8 cellular contexts compared by ENCODE assay signal in genomic region chr13:30615851-30616311, GRCh38. TPM values are rescaled to one million over a fixed set of nuclear protein-coding genes. Genes with fewer than 3 reads are reported as not detected.
DNase-seq lines count a peak whose midpoint lies in the region; ATAC-seq, FAIRE-seq and TF ChIP-seq lines count a peak whose summit lies in the region.

No MANE protein-coding gene starts in this region.

- no peaks in the 10 kb centered on the region for H3K9me3 Mint-ChIP-seq in CD4-positive, alpha-beta memory T cell
- H3K9me3 Mint-ChIP-seq in WTC11 = no peaks in the 10 kb centered on the region

- no peak overlapping the region for H3K4me3 Mint-ChIP-seq in CD4-positive, alpha-beta memory T cell
- no peak overlapping the region for H3K4me3 Mint-ChIP-seq in WTC11

- no peaks in the 10 kb centered on the region for H3K36me3 ChIP-seq in CD4-positive, alpha-beta memory T cell (ENCODE audit: insufficient read depth, low read length)
- H3K36me3 ChIP-seq in Karpas-422 (ENCODE audit: insufficient read depth, low read length) (no peaks in the 10 kb centered on the region; the same call in 1 of the 2 replicates), K562 (ENCODE audit: control insufficient read depth, insufficient read depth, low read length) (peaks cover under 1% of the 10 kb centered on the region; the same call in 1 of the 3 replicates), right lobe of liver (no peaks in the 10 kb centered on the region)

- in situ Hi-C loops in K562 (cut with MboI) = no loop called here

- H3K27ac Mint-ChIP-seq in CD4-positive, alpha-beta memory T cell = no peak overlapping the region
- no peak overlapping the region for H3K27ac Mint-ChIP-seq in WTC11

- WGBS in K562 (ENCODE audit: insufficient coverage, low coverage, missing lambda C conversion rate) = 0% methylated on average over 7 of the region's 7 CpGs
- WGBS in right lobe of liver (ENCODE audit: insufficient coverage, low coverage, low lambda C conversion rate, missing lambda C conversion rate) = under 1% methylated on average over 7 of the region's 7 CpGs

- peak overlapping the region; percentile 95 for H3K4me2 ChIP-seq in Karpas-422 (ENCODE audit: low read depth, low read length, poor library complexity, severe bottlenecking)
- peak overlapping the region; percentile 95 for H3K4me2 ChIP-seq in K562 (ENCODE audit: insufficient read depth, low read length)

- H2AFZ ChIP-seq in Karpas-422 (ENCODE audit: low read length) = no peak overlapping the region
- H2AFZ ChIP-seq in K562 (ENCODE audit: low read depth, low read length) = peak overlapping the region; percentile 66

- BruUV-seq in K562 (replicated peaks; lab: Mats Ljungman, UMichigan) = no TSS peak

- FAIRE-seq in K562 (lab: Jason Lieb, UNC) = no peak

- TF ChIP-seq POLR2A in K562 (conservative IDR thresholded peaks at IDR 0.05) (no peak), right lobe of liver (IDR thresholded peaks at IDR 0.05) (no peak)

- no peak for TF ChIP-seq RAD21 in K562 (CRISPR knock-in tag; conservative IDR thresholded peaks at IDR 0.05 in 1 of 2, IDR thresholded peaks at IDR 0.05 in 1 of 2)

- H3K9ac ChIP-seq in Karpas-422 (ENCODE audit: low read length) = peak overlapping the region; percentile 94
- H3K9ac ChIP-seq in K562 (ENCODE audit: insufficient read depth in 1 of 2, low read depth in 2 of 2, low read length in 2 of 2) = peak overlapping the region in 1 of 2 experiments; percentile 94; a peak in 3 of 4 replicates

- H3K4me1 ChIP-seq in CD4-positive, alpha-beta memory T cell (ENCODE audit: insufficient read depth, low read length) = peaks cover 36% of the 10 kb centered on the region
- H3K4me1 ChIP-seq in Karpas-422 (ENCODE audit: low read length) (peaks cover 55% of the 10 kb centered on the region), K562 (replicated peaks in 1 of 2; ENCODE audit: control insufficient read depth in 2 of 2, insufficient read depth in 2 of 2, low read length in 2 of 2) (peaks cover 5 to 7% of the 10 kb centered on the region in 2 experiments; a peak in 2 of 5 replicates), right lobe of liver (peaks cover 0 to 16% (median 0%) of the 10 kb centered on the region in 4 donors)

- H3K27me3 Mint-ChIP-seq in CD4-positive, alpha-beta memory T cell = no peaks in the 10 kb centered on the region
- H3K27me3 Mint-ChIP-seq in WTC11 (ENCODE audit: low read depth) = no peaks in the 10 kb centered on the region

- H4K20me1 ChIP-seq in Karpas-422 (ENCODE audit: insufficient read depth, low read depth, low read length) = peaks cover 18% of the 10 kb centered on the region
- H4K20me1 ChIP-seq in K562 (replicated peaks; ENCODE audit: control insufficient read depth, insufficient read depth, low read length) = no peaks in the 10 kb centered on the region; the same call in 1 of the 2 replicates

- peak overlapping the region; percentile 94 for H3K27ac ChIP-seq in CD4-positive, alpha-beta memory T cell (ENCODE audit: low read depth, low read length)
- peak overlapping the region; percentile 85; the same call in 1 of the 2 replicates for H3K27ac ChIP-seq in Karpas-422 (ENCODE audit: low read length)
- H3K27ac ChIP-seq in K562 (ENCODE audit: extremely low read depth, low read depth, low read length) = peak overlapping the region; percentile 99; the same call in 2 of the 3 replicates
- H3K27ac ChIP-seq in right lobe of liver = peak overlapping the region; percentile 100

- peaks cover 0 to 4% of the 10 kb centered on the region in 2 donors for H3K36me3 Mint-ChIP-seq in CD4-positive, alpha-beta memory T cell
- no peaks in the 10 kb centered on the region for H3K36me3 Mint-ChIP-seq in WTC11

- no peak for TF ChIP-seq CTCF in K562 (IDR thresholded peaks at IDR 0.05 in 2 of 3, conservative IDR thresholded peaks at IDR 0.05 in 1 of 3; ENCODE audit: insufficient read depth in 2 of 3, low read depth in 1 of 3, low read length in 3 of 3)
- no peak for TF ChIP-seq CTCF in right lobe of liver (IDR thresholded peaks at IDR 0.05)
- TF ChIP-seq CTCF in WTC11 (IDR thresholded peaks at IDR 0.05) = no peak

- intact Hi-C loops in CD4-positive, alpha-beta memory T cell (cut with micrococcal nuclease) = loop anchor here (1.0 to 10.0 kb wide), 7 partner anchors 187 to 1021 kb away; partner anchors contain the start of genes KATNAL1, SLC7A1 and UBE2L5
- intact Hi-C loops in K562 (cut with micrococcal nuclease) (loop anchor here (5.0 kb wide), 1 partner anchor 56 kb away; no protein-coding TSS in a partner anchor), right lobe of liver (cut with DNase I) (no loop called here)

- H3K9me1 ChIP-seq in K562 (ENCODE audit: control insufficient read depth, insufficient read depth, low read length) = no peaks in the 10 kb centered on the region

- no peaks in the 10 kb centered on the region for H3K27me3 ChIP-seq in CD4-positive, alpha-beta memory T cell (ENCODE audit: insufficient read depth, low read length)
- no peaks in the 10 kb centered on the region for H3K27me3 ChIP-seq in Karpas-422 (ENCODE audit: low read length)
- H3K27me3 ChIP-seq in K562 (ENCODE audit: control insufficient read depth in 2 of 2, insufficient read depth in 2 of 2, low read length in 2 of 2) = no peaks in the 10 kb centered on the region
- no peaks in the 10 kb centered on the region for H3K27me3 ChIP-seq in right lobe of liver

- ATAC-seq in K562 (no peak), right lobe of liver (no peak), HG03139 (IDR thresholded peaks at IDR 0.05; ENCODE audit: unreplicated experiment) (no peak), WTC11 (no peak)

- H3K9me2 ChIP-seq in Karpas-422 (replicated peaks; ENCODE audit: insufficient read depth, low read length) = no peaks in the 10 kb centered on the region

- peak; percentile 32 to 42 (median 39) for DNase-seq in CD4-positive, alpha-beta memory T cell
- DNase-seq in Karpas-422 = peak; percentile 52
- peak; percentile 7 to 34 (median 10) for DNase-seq in K562 (ENCODE audit: extremely low read depth in 1 of 4, low spot score in 3 of 4)
- DNase-seq in right lobe of liver = no peak
- DNase-seq in WTC11 (ENCODE audit: low spot score) = no peak
- DNase-seq in occipital lobe (lab: John Stamatoyannopoulos, UW) = no peak
- DNase-seq in NCI-H2081 treated with DMSO at 0.1 percent for 48 hours (lab: John Stamatoyannopoulos, UW) = no peak

- peak overlapping the region; percentile 79 to 99 for H3K4me3 ChIP-seq in CD4-positive, alpha-beta memory T cell (ENCODE audit: low read length in 2 of 2)
- peak overlapping the region; percentile 76 for H3K4me3 ChIP-seq in Karpas-422 (ENCODE audit: low read length)
- peak overlapping the region; percentile 72 for H3K4me3 ChIP-seq in K562
- peak overlapping the region; percentile 53 to 71 (median 58) for H3K4me3 ChIP-seq in right lobe of liver

- TF ChIP-seq EP300 in K562 (IDR thresholded peaks at IDR 0.05; ENCODE audit: low read length) = no peak

- H3K79me2 ChIP-seq in Karpas-422 (ENCODE audit: low read length) (peaks cover 50% of the 10 kb centered on the region), K562 (ENCODE audit: control insufficient read depth, insufficient read depth, low read length) (peaks cover 66% of the 10 kb centered on the region)

- CTCF ChIA-PET in CD4-positive, alpha-beta memory T cell (lab: Charles Lee; ENCODE audit: partially characterized antibody) = interaction anchor here (0.7 to 2.0 kb wide), 11 partner anchors 8 to 242 kb away, joined by 3 to 5 read pairs (median 3); partner anchors contain the start of gene HMGB1
- CTCF ChIA-PET in K562 (lab: Yijun Ruan, JAX; ENCODE audit: low intra/inter-chr PET ratio) (no interaction called here), WTC11 (lab: Charles Lee) (interaction anchor here (1.1 kb wide), 1 partner anchor 207 kb away, joined by 3 read pairs; no protein-coding TSS in a partner anchor)

- H3K9me3 ChIP-seq in CD4-positive, alpha-beta memory T cell (ENCODE audit: control insufficient read depth in 1 of 2, low read length in 2 of 2) = no peaks in the 10 kb centered on the region
- H3K9me3 ChIP-seq in Karpas-422 (ENCODE audit: low read length) (no peaks in the 10 kb centered on the region), K562 (replicated peaks; ENCODE audit: control insufficient read depth, insufficient read depth, low read depth, low read length) (no peaks in the 10 kb centered on the region), right lobe of liver (no peaks in the 10 kb centered on the region)

- POLR2A ChIA-PET in CD4-positive, alpha-beta memory T cell (lab: Charles Lee; ENCODE audit: partially characterized antibody) = interaction anchor here (0.9 to 4.8 kb wide), 21 partner anchors 9 to 767 kb away, joined by 3 to 90 read pairs (median 13); partner anchors contain the start of genes ALOX5AP, HMGB1, KATNAL1 and UBL3
- POLR2A ChIA-PET in K562 (lab: Yijun Ruan, JAX) (interaction anchor here (0.9 to 2.7 kb wide), 5 partner anchors 8 to 150 kb away, joined by 3 to 13 read pairs (median 4); partner anchors contain the start of gene HMGB1), WTC11 (lab: Charles Lee) (interaction anchor here (0.5 to 1.5 kb wide), 2 partner anchors 483 to 871 kb away, joined by 3 read pairs; no protein-coding TSS in a partner anchor)

- peaks cover 15 to 25% (median 22%) of the 10 kb centered on the region in 4 donors for H3K4me1 Mint-ChIP-seq in CD4-positive, alpha-beta memory T cell
- H3K4me1 Mint-ChIP-seq in WTC11 = peaks cover 9% of the 10 kb centered on the region

RNA-seq across cellular contexts. Expression of gene USPL1, which starts 1.8 kb away (rescaled TPM):
- 10 to 100 TPM; 30.4 to 31.8 TPM for total RNA-seq in CD4-positive, alpha-beta memory T cell
- polyA plus RNA-seq in CD4-positive, alpha-beta memory T cell = 10 to 100 TPM; 13.5 to 15.1 TPM
- total RNA-seq in Karpas-422 (2014; rRNA removed; shearing (Covaris generic); ENCODE audit: low replicate concordance) = 12.8 and 18.4 TPM in 2 replicates
- total RNA-seq in K562 (2011; cell fraction: chromatin; rRNA removed; ENCODE audit: low replicate concordance) = 16.5 and 32.0 TPM in 2 replicates
- total RNA-seq in K562 (2011; cell fraction: nucleolus; rRNA removed) = 7.8 and 10.3 TPM in 2 replicates
- 13.6 and 16.8 TPM in 2 replicates for total RNA-seq in K562 (2011; cell fraction: nucleoplasm; rRNA removed)
- 7.2 and 8.8 TPM in 2 replicates for total RNA-seq in K562 (2014; rRNA removed)
- 15.4 TPM in 2 replicates for total RNA-seq in K562 (2014; rRNA removed; fragmentation: Illumina TruSeq; extraction: Trizol)
- 12.0 and 12.9 TPM in 2 replicates for total RNA-seq in K562 (2015; rRNA removed; fragmentation: Illumina TruSeq; extraction: Trizol)
- 10.1 and 10.2 TPM in 2 replicates for total RNA-seq in K562 (2021)
- 15.2 and 18.0 TPM in 2 replicates for polyA plus RNA-seq in K562 (2011; rRNA removed)
- 4.0 and 6.8 TPM in 2 replicates for polyA plus RNA-seq in K562 (2011; cell fraction: cytosol; rRNA removed)
- polyA plus RNA-seq in K562 (2011; cell fraction: nucleus; rRNA removed) = 18.2 and 21.1 TPM in 2 replicates
- 6.7 and 7.6 TPM in 2 replicates for polyA plus RNA-seq in K562 (2012)
- 14.5 and 16.9 TPM in 2 replicates for polyA plus RNA-seq in K562 (2014; fragmentation: Illumina TruSeq; extraction: Trizol)
- polyA plus RNA-seq in K562 (2014; fragmentation: Nextera tagmentation; extraction: Ambion mirVana) = 10 to 100 TPM in 1 of 2 experiments, 1 to 10 TPM in 1; 5.5 to 12.0 TPM
- 12.0 and 12.4 TPM in 2 replicates for polyA plus RNA-seq in K562 (2014; rRNA removed)
- polyA minus RNA-seq in K562 (2011; rRNA and poly(A)+ RNA removed) = 16.7 and 22.3 TPM in 2 replicates
- polyA minus RNA-seq in K562 (2011; cell fraction: cytosol; rRNA and poly(A)+ RNA removed) = 5.5 and 6.8 TPM in 2 replicates
- 10.5 and 18.7 TPM in 2 replicates for polyA minus RNA-seq in K562 (2011; cell fraction: nucleus; rRNA and poly(A)+ RNA removed)
- 10 to 100 TPM in 1 of 6 experiments, 1 to 10 TPM in 5; 5.6 to 11.2 (median 8.4) TPM for total RNA-seq in right lobe of liver
- 14.3 to 15.9 TPM (median 15.4 TPM) in 3 replicates for total RNA-seq in WTC11 (2021)
- 46.9 TPM for total RNA-seq in occipital lobe

Comparison
In these comparisons a context has a peak if more than half of its experiments do, and no peak if none do; other contexts are left out.
1. DNase-seq: peak in CD4-positive, alpha-beta memory T cell (5 of 5), Karpas-422 (single experiment) and K562 (4 of 4); none in right lobe of liver (0 of 3), WTC11 (single experiment), occipital lobe (single experiment) and NCI-H2081 treated with DMSO at 0.1 percent for 48 hours (single experiment).
2. intact Hi-C loops: an anchor here in CD4-positive, alpha-beta memory T cell (1.0 to 10.0 kb wide) and K562 (5.0 kb wide); none called in right lobe of liver.
3. Peak in every context shown above with its lines, with median percentiles within 50 percentile points of each other: H3K27ac ChIP-seq and H3K4me3 ChIP-seq.